Comparison of ENCODE assay signal across 8 cellular contexts in the genomic region with DNA sequence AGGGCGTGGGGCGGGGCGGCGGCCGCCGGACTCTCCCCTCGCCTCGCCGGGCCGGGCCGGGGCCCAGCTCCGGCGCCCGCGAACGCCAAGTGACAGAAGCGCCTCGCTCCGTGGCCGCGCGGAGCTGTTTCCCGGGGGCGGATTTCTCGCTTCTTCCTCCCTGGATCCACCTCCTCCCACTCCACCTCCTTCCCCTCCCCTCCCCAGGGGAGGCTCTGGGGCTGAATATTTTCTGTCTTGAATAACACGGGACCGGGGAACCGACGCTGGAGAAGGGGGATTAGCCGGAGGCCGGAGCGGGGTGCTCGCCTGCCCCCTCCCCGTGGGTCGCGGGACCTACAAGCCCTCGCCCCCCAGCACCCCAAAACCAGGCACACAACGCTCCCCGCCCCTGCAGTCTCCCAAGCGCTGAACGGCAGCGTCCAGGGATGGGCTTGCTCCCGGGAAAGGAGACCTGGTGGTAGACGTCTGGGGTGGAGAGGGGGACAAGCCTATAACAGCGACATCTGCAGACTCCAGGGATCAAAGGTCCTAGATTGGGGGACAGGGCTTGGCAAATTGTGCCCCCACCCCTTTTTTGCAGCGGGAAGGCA.
A peak's percentile ranks its signal among the peaks of the same experiment; 100 is the strongest.
DNase-seq lines count a peak whose midpoint lies in the region; ATAC-seq and TF ChIP-seq lines count a peak whose summit lies in the region.

ARHGAP21 (minus strand) TSS at position 100 of the 593 bp plus-strand sequence. CDS start 1,988 bp downstream, outside the sequence.

- no peaks in the 10 kb centered on the region for H3K9me3 ChIP-seq in ES-I3 (ENCODE audit: control insufficient read depth, insufficient read depth, low read length)
- H3K9me3 ChIP-seq in Loucy (ENCODE audit: insufficient read depth, low read depth, low read length): no peaks in the 10 kb centered on the region

- H3K79me2 ChIP-seq in Loucy (ENCODE audit: insufficient read depth, low read length): peaks cover 35% of the 10 kb centered on the region

- peak; percentile 13 for ATAC-seq in GM21717 (IDR thresholded peaks at IDR 0.05; ENCODE audit: unreplicated experiment)
- ATAC-seq in GM21723 (IDR thresholded peaks at IDR 0.05; ENCODE audit: unreplicated experiment): no peak

- H3K36me3 ChIP-seq in ES-I3 (ENCODE audit: insufficient read depth, low read length) (no peaks in the 10 kb centered on the region), Loucy (ENCODE audit: insufficient read depth, low read length) (no peaks in the 10 kb centered on the region)

- peaks cover 27% of the 10 kb centered on the region for H4K20me1 ChIP-seq in Loucy (ENCODE audit: insufficient read depth, low read length, poor library complexity, severe bottlenecking)

- no peaks in the 10 kb centered on the region for H3K9me2 ChIP-seq in Loucy (replicated peaks; ENCODE audit: low read depth, low read length)

- peak; percentile 62 for DNase-seq in kidney glomerular epithelial cell (lab: John Stamatoyannopoulos, UW)
- DNase-seq in stimulated activated CD4-positive, alpha-beta T cell treated with anti-CD3 and anti-CD28 coated beads, Interleukin-12 subunit alpha, Interleukin-12 subunit beta, amount 100 ng/mL, for 4 hours: peak; percentile 29

- H3K27me3 ChIP-seq in Loucy (ENCODE audit: insufficient read depth, low read length, poor library complexity, severe bottlenecking): no peaks in the 10 kb centered on the region

- H3K4me2 ChIP-seq in Loucy (ENCODE audit: low read depth, low read length, poor library complexity, severe bottlenecking): peak within 1 kb of the TSS; percentile 96

- peak within 1 kb of the TSS; percentile 99 for H2AFZ ChIP-seq in Loucy (ENCODE audit: low read length)

- peak within 1 kb of the TSS; percentile 94 for H3K4me3 ChIP-seq in Loucy (ENCODE audit: low read length, poor library complexity, severe bottlenecking)

- peak within 1 kb of the TSS; percentile 92 for H3K27ac ChIP-seq in VCaP
- H3K27ac ChIP-seq in cingulate gyrus (ENCODE audit: low read depth, low read length): peak within 1 kb of the TSS; percentile 95

- peak within 1 kb of the TSS; percentile 83 for H3K9ac ChIP-seq in ES-I3 (ENCODE audit: low read depth, low read length)
- H3K9ac ChIP-seq in Loucy (ENCODE audit: low read depth, low read length, poor library complexity, severe bottlenecking): peak within 1 kb of the TSS; percentile 90

- H3K4me1 ChIP-seq in ES-I3 (ENCODE audit: insufficient read depth, low read length) (peaks cover 6% of the 10 kb centered on the region; the same call in 1 of the 2 replicates), Loucy (ENCODE audit: insufficient read depth, low read length, poor library complexity, severe bottlenecking) (peaks cover 41% of the 10 kb centered on the region)

- H3F3A ChIP-seq in Loucy (ENCODE audit: low read depth): no peaks in the 10 kb centered on the region

- peak; percentile 36 for TF ChIP-seq CTCF in Loucy (conservative IDR thresholded peaks at IDR 0.05; ENCODE audit: low read length)
- TF ChIP-seq CTCF in VCaP (conservative IDR thresholded peaks at IDR 0.05): no peak
